In genomic region chr1:31507221-31507620, GRCh38 we compare ENCODE assay signal across 21 cellular contexts.
A peak's percentile ranks its signal among the peaks of the same experiment; 100 is the strongest.
DNase-seq lines count a peak whose midpoint lies in the region; ATAC-seq, FAIRE-seq and TF ChIP-seq lines count a peak whose summit lies in the region.
"Had no signal": no experiment of that assay in that cellular context is flagged by ENCODE, and none has a peak within 500 bp of the region (broad histone marks: within the 10 kb centered on the region; RNA-seq: fewer than 3 reads in every experiment).

No MANE protein-coding gene starts in this region.

- 51% methylated on average over 6 of the region's 9 CpGs for WGBS in HepG2 (ENCODE audit: low lambda C conversion rate)

- POLR2A ChIA-PET in HepG2 (lab: Yijun Ruan, JAX) = interaction anchor here (1.0 to 2.7 kb wide), 2 partner anchors 17 to 65 kb away, joined by 7 to 18 read pairs; no protein-coding TSS in a partner anchor

- TF ChIP-seq POLR2A in HepG2 (IDR thresholded peaks at IDR 0.05; ENCODE audit: insufficient read depth in 1 of 2, low read depth in 2 of 2, low read length in 2 of 2) = no peak

- H3K9ac ChIP-seq in HepG2 (ENCODE audit: insufficient read depth, low read depth, low read length) = no peak overlapping the region

- CTCF ChIA-PET in HepG2 (lab: Yijun Ruan, JAX; ENCODE audit: low intra/inter-chr PET ratio, low total read pairs) = no interaction called here

- no peak for TF ChIP-seq CTCF in right atrium auricular region (IDR thresholded peaks at IDR 0.05)
- no peak; the same call in 1 of the 2 replicates for TF ChIP-seq CTCF in HepG2 (CRISPR knock-in tag; IDR thresholded peaks at IDR 0.05)

- no TSS peak for BruUV-seq in HepG2 (replicated peaks; lab: Mats Ljungman, UMichigan)

- H4K20me1 ChIP-seq in HepG2 (ENCODE audit: insufficient read depth, low read length) = no peaks in the 10 kb centered on the region

- H3K27me3 ChIP-seq in right atrium auricular region (no peaks in the 10 kb centered on the region), HepG2 (ENCODE audit: control insufficient read depth in 1 of 2, insufficient read depth in 2 of 2, low read length in 2 of 2) (no peaks in the 10 kb centered on the region)
- H3K27me3 ChIP-seq: BE2C, MG63 had no signal

- intact Hi-C loops in Right ventricle myocardium superior (cut with DNase I) (no loop called here), HepG2 (cut with micrococcal nuclease; ENCODE audit: unreplicated experiment) (loop anchor here (5.0 to 10.0 kb wide), 2 partner anchors 40 to 62 kb away; no protein-coding TSS in a partner anchor)

- H3K27ac ChIP-seq in right atrium auricular region (no peak overlapping the region), KOPT-K1 (ENCODE audit: low read depth, low read length, poor library complexity, severe bottlenecking) (peak overlapping the region; percentile 97), HepG2 (ENCODE audit: extremely low read length, insufficient read depth, low read length) (peak overlapping the region; percentile 98)
- H3K27ac ChIP-seq: SK-N-MC had no signal

- H3K9me3 ChIP-seq in right atrium auricular region (no peaks in the 10 kb centered on the region), KOPT-K1 (ENCODE audit: insufficient read depth, low read length, poor library complexity, severe bottlenecking) (no peaks in the 10 kb centered on the region), HepG2 (ENCODE audit: low read length) (no peaks in the 10 kb centered on the region)
- H3K9me3 ChIP-seq: BE2C, MG63 had no signal

- peak; percentile 28 for DNase-seq in right atrium auricular region (ENCODE audit: low spot score)
- DNase-seq in Right ventricle myocardium superior = no peak
- DNase-seq in HepG2 (ENCODE audit: low spot score) = no peak
- DNase-seq in DMS53 (lab: John Stamatoyannopoulos, UW) = no peak
- no peak for DNase-seq in NCI-H748 treated with DMSO at 0.1 percent for 48 hours (lab: John Stamatoyannopoulos, UW)
- DNase-seq: BE2C; Calu3; Karpas-422; MG63; NCI-H1092; NCI-H1436 treated with DMSO at 0.1 percent for 48 hours; NCI-H2081; NCI-H2171 treated with DMSO at 0.1 percent for 48 hours; NCI-H446; NCI-H526 treated with DMSO at 0.1 percent for 48 hours; NK-92 treated with Interleukin-12 subunit alpha and Interleukin-12 subunit beta, amount 100 ng/mL, for 24 hours; SHP77 had no signal

- ATAC-seq in Right ventricle myocardium superior (ENCODE audit: poor library complexity) (no peak), HepG2 (no peak), GM21576 (IDR thresholded peaks at IDR 0.05; ENCODE audit: unreplicated experiment) (no peak)
- ATAC-seq: CD8-positive, alpha-beta T cell had no signal

- TF ChIP-seq RAD21 in HepG2 (CRISPR knock-in tag; IDR thresholded peaks at IDR 0.05) = no peak

- TF ChIP-seq EP300 in HepG2 (IDR thresholded peaks at IDR 0.05; ENCODE audit: low read depth in 2 of 2, low read length in 2 of 2) (no peak), HepG2 (CRISPR knock-in tag; IDR thresholded peaks at IDR 0.05; ENCODE audit: borderline replicate concordance) (no peak)

- no peak for FAIRE-seq in HepG2 (lab: Jason Lieb, UNC)

- H3K79me2 ChIP-seq in HepG2 (ENCODE audit: insufficient read depth, low read length) = no peaks in the 10 kb centered on the region

- H3K4me1 ChIP-seq in right atrium auricular region (no peaks in the 10 kb centered on the region), HepG2 (ENCODE audit: insufficient read depth, low read length) (peaks cover 73% of the 10 kb centered on the region)
- H3K4me1 ChIP-seq: BE2C had no signal

- no peak overlapping the region for H2AFZ ChIP-seq in HepG2 (ENCODE audit: low read length)

- H3K4me3 ChIP-seq in right atrium auricular region = no peak overlapping the region
- H3K4me3 ChIP-seq in HepG2 (replicated peaks in 1 of 3; ENCODE audit: insufficient read depth in 1 of 3, low read depth in 2 of 3, low read length in 3 of 3) = no peak overlapping the region
- H3K4me3 ChIP-seq: MG63, SK-N-MC had no signal

- peak overlapping the region; percentile 21 for H3K4me2 ChIP-seq in HepG2 (ENCODE audit: low read depth, low read length)

- no peaks in the 10 kb centered on the region for H3K36me3 ChIP-seq in right atrium auricular region
- H3K36me3 ChIP-seq in KOPT-K1 (ENCODE audit: insufficient read depth, low read length) = peaks cover 24% of the 10 kb centered on the region
- no peaks in the 10 kb centered on the region for H3K36me3 ChIP-seq in HepG2 (replicated peaks in 1 of 2; ENCODE audit: control insufficient read depth in 1 of 2, insufficient read depth in 2 of 2, low read length in 2 of 2)
- H3K36me3 ChIP-seq: BE2C, MG63 had no signal

- in situ Hi-C loops in HepG2 (cut with HindIII; ENCODE audit: extremely low pct_ligation_motif_present, low pct_unique_long_range_greater_than_20kb) = no loop called here

TF ChIP-seq in HepG2, 621 proteins besides CTCF, POLR2A, EP300 and RAD21 (continues in another document):
- no peak for TF ChIP-seq ZNF331 (CRISPR knock-in tag; IDR thresholded peaks at IDR 0.05)
- TF ChIP-seq, protein P1, sequence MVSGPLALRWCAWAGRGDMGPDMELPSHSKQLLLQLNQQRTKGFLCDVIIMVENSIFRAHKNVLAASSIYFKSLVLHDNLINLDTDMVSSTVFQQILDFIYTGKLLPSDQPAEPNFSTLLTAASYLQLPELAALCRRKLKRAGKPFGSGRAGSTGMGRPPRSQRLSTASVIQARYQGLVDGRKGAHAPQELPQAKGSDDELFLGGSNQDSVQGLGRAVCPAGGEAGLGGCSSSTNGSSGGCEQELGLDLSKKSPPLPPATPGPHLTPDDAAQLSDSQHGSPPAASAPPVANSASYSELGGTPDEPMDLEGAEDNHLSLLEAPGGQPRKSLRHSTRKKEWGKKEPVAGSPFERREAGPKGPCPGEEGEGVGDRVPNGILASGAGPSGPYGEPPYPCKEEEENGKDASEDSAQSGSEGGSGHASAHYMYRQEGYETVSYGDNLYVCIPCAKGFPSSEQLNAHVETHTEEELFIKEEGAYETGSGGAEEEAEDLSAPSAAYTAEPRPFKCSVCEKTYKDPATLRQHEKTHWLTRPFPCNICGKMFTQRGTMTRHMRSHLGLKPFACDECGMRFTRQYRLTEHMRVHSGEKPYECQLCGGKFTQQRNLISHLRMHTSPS (CRISPR knock-in tag; IDR thresholded peaks at IDR 0.05; ENCODE audit: low read depth) = peak; percentile 80; the same call in 1 of the 2 replicates
- TF ChIP-seq ZNF205 (CRISPR knock-in tag; IDR thresholded peaks at IDR 0.05) = no peak
- TF ChIP-seq MAX (IDR thresholded peaks at IDR 0.05) = peak; percentile 48; the same call in 1 of the 2 replicates
- TF ChIP-seq MED1 (CRISPR knock-in tag; IDR thresholded peaks at IDR 0.05) = peak; percentile 42; the same call in 1 of the 2 replicates
- TF ChIP-seq ZNF431 (CRISPR knock-in tag; IDR thresholded peaks at IDR 0.05; ENCODE audit: borderline replicate concordance, low read depth) = 0 out of 2 replicates have a peak, but pooled peaks have one; percentile 32
- TF ChIP-seq MEIS1 (CRISPR knock-in tag; IDR thresholded peaks at IDR 0.05; ENCODE audit: borderline replicate concordance) = 0 out of 2 replicates have a peak, but pooled peaks have one; percentile 20
- 0 out of 2 replicates have a peak, but pooled peaks have one; percentile 18 for TF ChIP-seq ZFY (CRISPR knock-in tag; IDR thresholded peaks at IDR 0.05)
- 0 out of 2 replicates have a peak, but pooled peaks have one; percentile 38 for TF ChIP-seq ESRRA (CRISPR knock-in tag; IDR thresholded peaks at IDR 0.05; ENCODE audit: low read depth)
- TF ChIP-seq ZNF883 (CRISPR knock-in tag; IDR thresholded peaks at IDR 0.05; ENCODE audit: not compliant biosample characterization) = peak; percentile 15
- TF ChIP-seq ZBTB33 (CRISPR knock-in tag; IDR thresholded peaks at IDR 0.05) = peak; percentile 44; the same call in 1 of the 2 replicates

Comparison
In these comparisons a context has a peak if more than half of its experiments do, and no peak if none do; other contexts are left out.
1. H3K27ac ChIP-seq: peak in KOPT-K1 (single experiment) and HepG2 (single experiment); none in right atrium auricular region (0 of 2).